In genomic region chr7:138475377-138475776, GRCh38 we compare ENCODE assay signal across 1 cellular context.
TF ChIP-seq lines count a peak whose summit lies in the region.

No MANE protein-coding gene starts in this region.

TF ChIP-seq in K562, 482 proteins besides CTCF, POLR2A, EP300 and RAD21:
- TF ChIP-seq ZBTB40 (IDR thresholded peaks at IDR 0.05) (no peak), ZBTB40 (CRISPR knock-in tag; IDR thresholded peaks at IDR 0.05) (0 out of 2 replicates have a peak, but pooled peaks have one; percentile 15), E2F6 (IDR thresholded peaks at IDR 0.05; ENCODE audit: borderline replicate concordance in 1 of 2, extremely low read depth in 1 of 2, insufficient read depth in 1 of 2, insufficient read length in 1 of 2, low read depth in 1 of 2, low read length in 1 of 2, poor library complexity in 1 of 2, severe bottlenecking in 1 of 2) (no peak)
